9 cellular contexts compared by ENCODE assay signal in the genomic region with DNA sequence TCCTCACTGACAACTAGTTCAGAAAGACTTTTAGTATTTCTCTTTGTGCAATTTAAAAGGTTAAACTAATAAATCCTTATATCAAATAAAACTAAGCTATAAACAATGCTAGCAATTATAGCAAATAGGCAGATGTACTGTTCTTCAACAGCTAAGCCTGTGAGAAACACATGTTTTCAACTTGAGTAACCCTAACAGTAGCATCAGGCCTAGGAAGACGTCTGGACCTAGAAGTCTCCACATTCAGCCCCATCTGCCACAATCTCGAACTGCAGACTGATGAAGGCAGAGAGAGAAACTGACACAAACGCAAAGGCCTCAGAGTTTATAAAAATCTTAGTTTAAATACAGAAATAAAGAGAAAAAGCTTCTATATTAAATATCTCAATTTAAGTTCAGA. TPM values are rescaled to one million over a fixed set of nuclear protein-coding genes. Genes with fewer than 3 reads are reported as not detected.
DNase-seq lines count a peak whose midpoint lies in the region; ATAC-seq and TF ChIP-seq lines count a peak whose summit lies in the region.
"Had no signal": no experiment of that assay in that cellular context is flagged by ENCODE, and none has a peak within 500 bp of the region (broad histone marks: within the 10 kb centered on the region; RNA-seq: fewer than 3 reads in every experiment).

No MANE protein-coding gene starts in this region.

- H3K36me3 ChIP-seq in KOPT-K1 (ENCODE audit: insufficient read depth, low read length): peaks cover 55% of the 10 kb centered on the region
- H3K36me3 ChIP-seq in mammary epithelial cell (ENCODE audit: insufficient read depth, low read length): peaks cover 9% of the 10 kb centered on the region

- dilution Hi-C loops in mammary epithelial cell (cut with HindIII; ENCODE audit: low sequenced_read_pairs): no loop called here

- no peak overlapping the region for H3K27ac ChIP-seq in CD4-positive, alpha-beta T cell (ENCODE audit: low read depth, low read length)
- H3K27ac ChIP-seq in KOPT-K1 (ENCODE audit: low read depth, low read length, poor library complexity, severe bottlenecking): peak overlapping the region; percentile 8
- H3K27ac ChIP-seq in mammary epithelial cell (ENCODE audit: insufficient read depth, low read depth, low read length): peak overlapping the region; percentile 98

- TF ChIP-seq CTCF in CD4-positive, alpha-beta T cell (IDR thresholded peaks at IDR 0.05): no peak
- TF ChIP-seq CTCF in mammary epithelial cell (conservative IDR thresholded peaks at IDR 0.05 in 1 of 2, IDR thresholded peaks at IDR 0.05 in 1 of 2; ENCODE audit: extremely low read depth in 1 of 2, insufficient read depth in 1 of 2, low read depth in 1 of 2, low read length in 2 of 2): no peak
- TF ChIP-seq CTCF in neural crest cell (conservative IDR thresholded peaks at IDR 0.05): no peak

- H3K36me3 Mint-ChIP-seq in CD4-positive, alpha-beta T cell (ENCODE audit: low read depth): peaks cover 62% of the 10 kb centered on the region
- no peaks in the 10 kb centered on the region for H3K36me3 Mint-ChIP-seq in neural crest cell (ENCODE audit: low read depth)

- no peak for ATAC-seq in CD4-positive, alpha-beta T cell (ENCODE audit: poor library complexity)
- ATAC-seq in HG03432 (IDR thresholded peaks at IDR 0.05; ENCODE audit: unreplicated experiment): no peak
- ATAC-seq in GM19328 (IDR thresholded peaks at IDR 0.05; ENCODE audit: unreplicated experiment): no peak

- peak overlapping the region in 2 of 3 experiments; percentile 90 to 98 for H3K4me3 ChIP-seq in mammary epithelial cell (replicated peaks in 1 of 3; ENCODE audit: insufficient read depth in 1 of 3, low read depth in 2 of 3, low read length in 3 of 3)

- H3K27ac Mint-ChIP-seq in CD4-positive, alpha-beta T cell: peak overlapping the region; percentile 100
- H3K27ac Mint-ChIP-seq in neural crest cell (ENCODE audit: unreplicated experiment): peak overlapping the region; percentile 31

- H3K27me3 ChIP-seq in CD4-positive, alpha-beta T cell (ENCODE audit: control insufficient read depth, insufficient read depth, low read length): no peaks in the 10 kb centered on the region
- no peaks in the 10 kb centered on the region for H3K27me3 ChIP-seq in mammary epithelial cell (ENCODE audit: insufficient read depth, low read length)

- H3K4me2 ChIP-seq in mammary epithelial cell (ENCODE audit: insufficient read depth, low read depth, low read length): peak overlapping the region; percentile 94

- DNase-seq in CD4-positive, alpha-beta T cell: no peak
- DNase-seq in mammary epithelial cell (peak; percentile 6), neural crest cell (ENCODE audit: low read depth, low spot score) (no peak), AG08395 (ENCODE audit: low spot score) (no peak), NOMO-1 treated with DMSO at 0.1 percent for 48 hours (lab: John Stamatoyannopoulos, UW; ENCODE audit: unreplicated experiment) (no peak)
- DNase-seq: activated naive CD4-positive, alpha-beta T cell treated with anti-CD3 and anti-CD28 coated beads, Interleukin-2, amount 50 U/mL, for 16 hours had no signal

- POLR2A ChIA-PET in CD4-positive, alpha-beta T cell (lab: Charles Lee): no interaction called here

- no peak overlapping the region for H2AFZ ChIP-seq in mammary epithelial cell (ENCODE audit: low read depth, low read length)

- H3K4me3 Mint-ChIP-seq in CD4-positive, alpha-beta T cell: peak overlapping the region; percentile 100
- H3K4me3 Mint-ChIP-seq in neural crest cell: peak overlapping the region; percentile 96

- intact Hi-C loops in CD4-positive, alpha-beta T cell (cut with DNase I, micrococcal nuclease): loop anchor here (2.0 to 10.0 kb wide), 2 partner anchors 171 to 771 kb away; partner anchors contain the start of genes DESI1 (in 1 of the 2) and XRCC6 (in 1 of the 2)
- intact Hi-C loops in mammary epithelial cell (cut with micrococcal nuclease): no loop called here

- no peaks in the 10 kb centered on the region for H3K27me3 Mint-ChIP-seq in CD4-positive, alpha-beta T cell
- no peaks in the 10 kb centered on the region for H3K27me3 Mint-ChIP-seq in neural crest cell (ENCODE audit: low read depth)

- H3K9me3 ChIP-seq in CD4-positive, alpha-beta T cell (ENCODE audit: control insufficient read depth, low read length): no peaks in the 10 kb centered on the region
- H3K9me3 ChIP-seq in KOPT-K1 (ENCODE audit: insufficient read depth, low read length, poor library complexity, severe bottlenecking) (no peaks in the 10 kb centered on the region), mammary epithelial cell (replicated peaks; ENCODE audit: insufficient read depth, low read length) (no peaks in the 10 kb centered on the region)

- WGBS in mammary epithelial cell (ENCODE audit: low coverage, missing lambda C conversion rate): 20% methylated on average over 3 of the region's 3 CpGs

- H3K4me1 Mint-ChIP-seq in CD4-positive, alpha-beta T cell (ENCODE audit: low read depth): peaks cover 77% of the 10 kb centered on the region
- H3K4me1 Mint-ChIP-seq in neural crest cell: peaks cover 58% of the 10 kb centered on the region

- no TSS peak for BruUV-seq in mammary epithelial cell (replicated peaks; lab: Mats Ljungman, UMichigan)

- CTCF ChIA-PET in CD4-positive, alpha-beta T cell (lab: Charles Lee): interaction anchor here (0.6 kb wide), 1 partner anchor 80 kb away, joined by 3 read pairs; no protein-coding TSS in a partner anchor
- CTCF ChIA-PET in mammary epithelial cell (lab: Charles Lee; ENCODE audit: low non-redundant PET): no interaction called here

- H3K9me3 Mint-ChIP-seq in CD4-positive, alpha-beta T cell: no peaks in the 10 kb centered on the region
- H3K9me3 Mint-ChIP-seq in neural crest cell: no peaks in the 10 kb centered on the region

- H4K20me1 ChIP-seq in mammary epithelial cell (ENCODE audit: insufficient read depth, low read length): no peaks in the 10 kb centered on the region

- H3K4me1 ChIP-seq in mammary epithelial cell (ENCODE audit: insufficient read depth, low read length): peaks cover 37% of the 10 kb centered on the region

- H3K79me2 ChIP-seq in mammary epithelial cell (ENCODE audit: insufficient read depth, low read length): peaks cover 95% of the 10 kb centered on the region

- in situ Hi-C loops in mammary epithelial cell (cut with MboI; ENCODE audit: low sequenced_read_pairs in 2 of 2): no loop called here

- H3K9ac ChIP-seq in mammary epithelial cell (ENCODE audit: insufficient read depth, low read length): peak overlapping the region; percentile 96

RNA-seq across cellular contexts. Expression of gene ST13, which starts 2.5 kb away (rescaled TPM):
- total RNA-seq in CD4-positive, alpha-beta T cell: 100 to 1,000 TPM; 164 to 170 TPM
- total RNA-seq in mammary epithelial cell: 100 to 1,000 TPM; 163 to 206 TPM
- polyA plus RNA-seq in mammary epithelial cell: 111 TPM
- 59.3 TPM for polyA minus RNA-seq in mammary epithelial cell
- 303 and 321 TPM in 2 replicates for total RNA-seq in neural crest cell

RNA-seq across cellular contexts. Expression of gene XPNPEP3, which starts 3.0 kb away (rescaled TPM):
- total RNA-seq in CD4-positive, alpha-beta T cell: 10 to 100 TPM; 16.3 to 17.9 TPM
- 10 to 100 TPM; 14.0 to 16.8 TPM for total RNA-seq in mammary epithelial cell
- 9.6 TPM for polyA plus RNA-seq in mammary epithelial cell
- polyA minus RNA-seq in mammary epithelial cell: 47.1 TPM
- total RNA-seq in neural crest cell: 34.7 and 37.0 TPM in 2 replicates

RNA-seq across cellular contexts. Expression of gene DNAJB7, which starts 8.0 kb away (rescaled TPM):
- total RNA-seq in CD4-positive, alpha-beta T cell: not detected
- total RNA-seq in mammary epithelial cell: not detected
- polyA plus RNA-seq in mammary epithelial cell: not detected
- not detected for polyA minus RNA-seq in mammary epithelial cell
- not detected in 2 replicates for total RNA-seq in neural crest cell

RNA-seq across cellular contexts. Expression of gene SLC25A17, which starts 34.8 kb away (rescaled TPM):
- 1 to 10 TPM; 2.8 to 4.0 TPM for total RNA-seq in CD4-positive, alpha-beta T cell
- total RNA-seq in mammary epithelial cell (10 to 100 TPM; 24.8 to 31.6 TPM), neural crest cell (25.7 and 28.1 TPM in 2 replicates)
- polyA plus RNA-seq in mammary epithelial cell: 33.8 TPM
- 45.8 TPM for polyA minus RNA-seq in mammary epithelial cell
